1 cellular context compared by ENCODE assay signal in genomic region chr3:47782538-47783308, GRCh38.
TF ChIP-seq lines count a peak whose summit lies in the region.

No MANE protein-coding gene starts in this region.

TF ChIP-seq in IMR-90, 13 proteins besides CTCF, POLR2A, EP300 and RAD21:
- TF ChIP-seq RFX5 (IDR thresholded peaks at IDR 0.05; ENCODE audit: low read depth, low read length): no peak
- TF ChIP-seq CEBPB (IDR thresholded peaks at IDR 0.05; ENCODE audit: low read depth, low read length): no peak
- no peak for TF ChIP-seq USF2 (IDR thresholded peaks at IDR 0.05; ENCODE audit: low read depth, low read length)
- TF ChIP-seq MAZ (IDR thresholded peaks at IDR 0.05; ENCODE audit: borderline replicate concordance, low read depth, low read length): no peak
- TF ChIP-seq NFE2L2 (IDR thresholded peaks at IDR 0.05; ENCODE audit: low read depth, low read length): no peak
- no peak for TF ChIP-seq MAFK (IDR thresholded peaks at IDR 0.05; ENCODE audit: low read depth, low read length)
- TF ChIP-seq CHD1 (IDR thresholded peaks at IDR 0.05; ENCODE audit: low read depth, low read length): no peak
- no peak for TF ChIP-seq RCOR1 (IDR thresholded peaks at IDR 0.05; ENCODE audit: insufficient replicate concordance, low read length)
- TF ChIP-seq BHLHE40 (IDR thresholded peaks at IDR 0.05; ENCODE audit: low read depth, low read length): no peak
- no peak for TF ChIP-seq SMC3 (IDR thresholded peaks at IDR 0.05; ENCODE audit: low read depth, low read length)
- no peak for TF ChIP-seq ELK1 (IDR thresholded peaks at IDR 0.05; ENCODE audit: borderline replicate concordance, low read depth, low read length)
- no peak for TF ChIP-seq FOS (IDR thresholded peaks at IDR 0.05; ENCODE audit: low read depth, low read length)
- no peak for TF ChIP-seq MXI1 (IDR thresholded peaks at IDR 0.05; ENCODE audit: borderline replicate concordance, low read depth, low read length)
